Comparison of ENCODE assay signal across 16 cellular contexts in the genomic region with DNA sequence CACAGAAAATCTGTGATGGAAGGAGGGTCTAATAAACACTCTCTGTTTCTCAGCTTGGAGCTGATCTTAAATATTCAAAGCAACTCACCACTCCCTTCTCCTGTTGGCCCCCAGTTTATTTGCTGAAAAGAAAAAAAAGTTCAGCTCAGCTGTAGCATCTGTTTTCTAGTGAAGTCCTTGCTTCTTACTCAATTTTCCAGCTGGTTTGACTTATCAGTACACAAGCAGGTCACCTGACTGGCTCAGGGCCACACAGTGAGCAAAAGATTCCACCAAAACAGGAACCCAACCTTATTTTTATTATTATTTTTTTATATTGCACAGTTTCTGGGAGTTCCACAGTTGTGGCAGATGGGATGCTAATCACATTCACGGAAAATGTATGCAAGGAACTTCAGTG.
DNase-seq lines count a peak whose midpoint lies in the region; ATAC-seq and TF ChIP-seq lines count a peak whose summit lies in the region.
"Had no signal": no experiment of that assay in that cellular context is flagged by ENCODE, and none has a peak within 500 bp of the region (broad histone marks: within the 10 kb centered on the region; RNA-seq: fewer than 3 reads in every experiment).

No MANE protein-coding gene starts in this region.

- H3K4me3 ChIP-seq in breast epithelium: no peak overlapping the region
- no peak overlapping the region for H3K4me3 ChIP-seq in mammary epithelial cell (replicated peaks in 1 of 3; ENCODE audit: insufficient read depth in 1 of 3, low read depth in 2 of 3, low read length in 3 of 3)
- no peak overlapping the region for H3K4me3 ChIP-seq in right atrium auricular region
- no peak overlapping the region for H3K4me3 ChIP-seq in psoas muscle
- no peak overlapping the region for H3K4me3 ChIP-seq in Caco-2 (ENCODE audit: low read depth, low read length)
- H3K4me3 ChIP-seq: BLaER1 treated with 17β-estradiol and CSF1 and Interleukin-3, amounts not matched to agents 10 nM and 100 nM; GM23248; K562 had no signal

- no peak overlapping the region for H3K9ac ChIP-seq in mammary epithelial cell (ENCODE audit: insufficient read depth, low read length)
- H3K9ac ChIP-seq: BLaER1 treated with 17β-estradiol and CSF1 and Interleukin-3, amounts not matched to agents 10 nM and 100 nM; GM23248 had no signal

- H3K27me3 Mint-ChIP-seq in Caco-2 (ENCODE audit: insufficient read depth, unreplicated experiment): no peaks in the 10 kb centered on the region

- no peak overlapping the region for H2AFZ ChIP-seq in mammary epithelial cell (ENCODE audit: low read depth, low read length)
- H2AFZ ChIP-seq: GM23248 had no signal

- H3K9me3 ChIP-seq in breast epithelium: no peaks in the 10 kb centered on the region
- no peaks in the 10 kb centered on the region for H3K9me3 ChIP-seq in mammary epithelial cell (replicated peaks; ENCODE audit: insufficient read depth, low read length)
- no peaks in the 10 kb centered on the region for H3K9me3 ChIP-seq in right atrium auricular region
- H3K9me3 ChIP-seq in psoas muscle: no peaks in the 10 kb centered on the region
- no peaks in the 10 kb centered on the region; the same call in 1 of the 2 replicates for H3K9me3 ChIP-seq in Caco-2
- H3K9me3 ChIP-seq: BLaER1 treated with 17β-estradiol and CSF1 and Interleukin-3, amounts not matched to agents 10 nM and 100 nM had no signal

- TF ChIP-seq CTCF in breast epithelium (IDR thresholded peaks at IDR 0.05) (no peak), mammary epithelial cell (conservative IDR thresholded peaks at IDR 0.05 in 1 of 2, IDR thresholded peaks at IDR 0.05 in 1 of 2; ENCODE audit: extremely low read depth in 1 of 2, insufficient read depth in 1 of 2, low read depth in 1 of 2, low read length in 2 of 2) (no peak), right atrium auricular region (IDR thresholded peaks at IDR 0.05) (no peak), psoas muscle (IDR thresholded peaks at IDR 0.05) (no peak), Caco-2 (IDR thresholded peaks at IDR 0.05; ENCODE audit: insufficient read depth in 1 of 2, low read depth in 1 of 2, low read length in 1 of 2, severe bottlenecking in 1 of 2, unreplicated experiment in 1 of 2) (no peak)

- no peaks in the 10 kb centered on the region for H4K20me1 ChIP-seq in mammary epithelial cell (ENCODE audit: insufficient read depth, low read length)
- H4K20me1 ChIP-seq: BLaER1 treated with 17β-estradiol and CSF1 and Interleukin-3, amounts not matched to agents 10 nM and 100 nM had no signal

- 31% methylated on average over 1 of the region's 1 CpG for WGBS in mammary epithelial cell (ENCODE audit: low coverage, missing lambda C conversion rate)
- 70 to 83% (median 72%) methylated on average over 1 of the region's 1 CpG for WGBS in psoas muscle, 3 donors

- H3K27ac ChIP-seq in breast epithelium (peak overlapping the region; percentile 51 to 60), mammary epithelial cell (ENCODE audit: insufficient read depth, low read depth, low read length) (no peak overlapping the region), right atrium auricular region (peak overlapping the region in 1 of 2 donors; percentile 53), psoas muscle (no peak overlapping the region)
- H3K27ac ChIP-seq: BLaER1 treated with 17β-estradiol and CSF1 and Interleukin-3, amounts not matched to agents 10 nM and 100 nM; GM23248 had no signal

- CTCF ChIA-PET in mammary epithelial cell (lab: Charles Lee; ENCODE audit: low non-redundant PET): no interaction called here
- CTCF ChIA-PET in Caco-2 (lab: Charles Lee): no interaction called here

- intact Hi-C loops in breast epithelium (cut with DNase I; ENCODE audit: low total_unique reads) (no loop called here), mammary epithelial cell (cut with micrococcal nuclease) (no loop called here), psoas muscle (cut with DNase I) (loop anchor here in 1 of 2 donors (10.0 kb wide), 1 partner anchor 395 kb away; a partner anchor contains a TSS), Caco-2 (cut with micrococcal nuclease; ENCODE audit: unreplicated experiment) (no loop called here)

- H3K4me2 ChIP-seq in mammary epithelial cell (ENCODE audit: insufficient read depth, low read depth, low read length): no peak overlapping the region
- H3K4me2 ChIP-seq: BLaER1 treated with 17β-estradiol and CSF1 and Interleukin-3, amounts not matched to agents 10 nM and 100 nM had no signal

- no peak overlapping the region for H3K27ac Mint-ChIP-seq in Caco-2 (ENCODE audit: unreplicated experiment)

- no peak for TF ChIP-seq POLR2A in breast epithelium (IDR thresholded peaks at IDR 0.05)

- BruUV-seq in mammary epithelial cell (replicated peaks; lab: Mats Ljungman, UMichigan) (no TSS peak), Caco-2 (replicated peaks; lab: Mats Ljungman, UMichigan) (no TSS peak)

- H3K27me3 ChIP-seq in breast epithelium (no peaks in the 10 kb centered on the region), mammary epithelial cell (ENCODE audit: insufficient read depth, low read length) (no peaks in the 10 kb centered on the region), right atrium auricular region (no peaks in the 10 kb centered on the region), psoas muscle (ENCODE audit: insufficient read depth in 3 of 3, low read length in 2 of 3) (no peaks in the 10 kb centered on the region), Caco-2 (replicated peaks; ENCODE audit: control insufficient read depth, insufficient read depth, low read length) (no peaks in the 10 kb centered on the region)
- H3K27me3 ChIP-seq: BLaER1 treated with 17β-estradiol and CSF1 and Interleukin-3, amounts not matched to agents 10 nM and 100 nM had no signal

- POLR2A ChIA-PET in Caco-2 (lab: Charles Lee): no interaction called here

- peaks cover 22% of the 10 kb centered on the region for H3K4me1 Mint-ChIP-seq in Caco-2 (ENCODE audit: low read depth, unreplicated experiment)

- no peaks in the 10 kb centered on the region for H3K9me3 Mint-ChIP-seq in Caco-2 (ENCODE audit: unreplicated experiment)

- no peak overlapping the region for H3K4me3 Mint-ChIP-seq in Caco-2 (ENCODE audit: unreplicated experiment)

- H3K36me3 ChIP-seq in breast epithelium: no peaks in the 10 kb centered on the region
- H3K36me3 ChIP-seq in mammary epithelial cell (ENCODE audit: insufficient read depth, low read length): no peaks in the 10 kb centered on the region
- H3K36me3 ChIP-seq in right atrium auricular region: no peaks in the 10 kb centered on the region
- H3K36me3 ChIP-seq in psoas muscle (ENCODE audit: insufficient read depth in 1 of 2, low read depth in 1 of 2): no peaks in the 10 kb centered on the region
- no peaks in the 10 kb centered on the region for H3K36me3 ChIP-seq in Caco-2 (ENCODE audit: control insufficient read depth, insufficient read depth, low read length)
- H3K36me3 ChIP-seq: BLaER1 treated with 17β-estradiol and CSF1 and Interleukin-3, amounts not matched to agents 10 nM and 100 nM had no signal

- no peaks in the 10 kb centered on the region for H3K79me2 ChIP-seq in mammary epithelial cell (ENCODE audit: insufficient read depth, low read length)

- dilution Hi-C loops in mammary epithelial cell (cut with HindIII; ENCODE audit: low sequenced_read_pairs): no loop called here

- in situ Hi-C loops in mammary epithelial cell (cut with MboI; ENCODE audit: low sequenced_read_pairs in 2 of 2): no loop called here

- peak in 2 of 4 donors; percentile 30 to 65 for ATAC-seq in psoas muscle
- no peak for ATAC-seq in HG02763 (IDR thresholded peaks at IDR 0.05; ENCODE audit: unreplicated experiment)
- ATAC-seq: K562, PC-3 had no signal

- H3K4me1 ChIP-seq in breast epithelium (no peaks in the 10 kb centered on the region), mammary epithelial cell (ENCODE audit: insufficient read depth, low read length) (no peaks in the 10 kb centered on the region), right atrium auricular region (no peaks in the 10 kb centered on the region), psoas muscle (no peaks in the 10 kb centered on the region), Caco-2 (peaks cover 11% of the 10 kb centered on the region)
- H3K4me1 ChIP-seq: BLaER1 treated with 17β-estradiol and CSF1 and Interleukin-3, amounts not matched to agents 10 nM and 100 nM had no signal

- peak in 1 of 2 donors; percentile 41 for DNase-seq in breast epithelium (ENCODE audit: low spot score in 2 of 2)
- no peak for DNase-seq in mammary epithelial cell
- DNase-seq in right atrium auricular region (ENCODE audit: low spot score): peak; percentile 66
- peak; percentile 54 to 80 for DNase-seq in psoas muscle
- DNase-seq in hepatic stellate cell (ENCODE audit: low spot score): no peak
- DNase-seq in Caco-2: no peak
- no peak for DNase-seq in C1 segment of cervical spinal cord (lab: John Stamatoyannopoulos, UW)
- DNase-seq: 8988T, GM23248, NCI-H187 treated with DMSO at 0.1 percent for 48 hours, NCI-H446 treated with DMSO at 0.1 percent for 48 hours, NCI-H748 treated with DMSO at 0.1 percent for 48 hours, PC-3 had no signal

- no peaks in the 10 kb centered on the region for H3K36me3 Mint-ChIP-seq in Caco-2 (ENCODE audit: insufficient read depth, unreplicated experiment)

Comparison
In these comparisons a context has a peak if more than half of its experiments do, and no peak if none do; other contexts are left out.
1. H3K27ac ChIP-seq: peak in breast epithelium (2 of 2); none in mammary epithelial cell (single experiment) and psoas muscle (single experiment).
2. DNase-seq: peak in right atrium auricular region (single experiment) and psoas muscle (2 of 2); none in mammary epithelial cell (single experiment), hepatic stellate cell (single experiment), Caco-2 (0 of 2) and C1 segment of cervical spinal cord (0 of 14).